Comparison of ENCODE assay signal across 8 cellular contexts in the genomic region with DNA sequence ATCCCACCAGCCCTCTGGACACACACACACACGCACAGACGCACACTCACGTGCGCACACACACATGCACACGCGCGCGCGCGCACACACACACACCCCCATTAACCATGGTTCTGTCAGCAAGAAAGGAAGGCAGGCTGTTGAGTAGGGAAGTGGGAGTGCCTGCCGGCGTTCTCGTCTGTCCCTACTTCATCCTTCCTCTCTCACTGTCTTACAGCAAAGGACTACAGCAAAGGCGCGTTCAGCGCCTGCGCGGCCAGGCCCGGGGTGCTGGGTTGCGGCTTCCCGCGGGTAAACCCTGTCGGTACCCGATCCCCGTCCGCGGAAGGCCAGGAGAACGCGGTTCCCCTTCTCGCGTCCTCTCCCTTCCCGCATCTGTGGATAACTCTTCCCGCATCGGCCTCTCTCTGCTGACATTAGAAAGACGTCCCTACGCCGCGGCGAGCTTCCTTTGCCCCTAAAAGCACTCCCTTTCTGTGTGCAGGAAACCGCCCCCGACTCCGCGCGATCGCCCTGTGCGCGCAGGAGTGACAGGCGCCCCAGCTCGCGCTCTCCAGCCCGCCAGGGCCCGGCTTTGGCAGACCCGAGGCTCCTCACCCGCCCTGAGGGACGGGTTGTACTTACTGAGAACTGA.
DNase-seq lines count a peak whose midpoint lies in the region; ATAC-seq lines count a peak whose summit lies in the region.

No MANE protein-coding gene starts in this region.

- no peak overlapping the region for H2AK5ac ChIP-seq in trophoblast cell (ENCODE audit: low read length)

- H3K4me3 ChIP-seq in HUES6 (ENCODE audit: low read depth, low read length) (peak overlapping the region; percentile 73), trophoblast cell (ENCODE audit: low read depth, low read length) (peak overlapping the region; percentile 66)

- H3K4me1 Mint-ChIP-seq in activated T-cell treated with anti-CD3 and anti-CD28 coated beads, Interleukin-2, amount 50 U/mL, for 72 hours (ENCODE audit: low read depth) = peaks cover 12% of the 10 kb centered on the region

- peak overlapping the region; percentile 49 for H3K9ac ChIP-seq in HUES6 (ENCODE audit: low read length)
- H3K9ac ChIP-seq in trophoblast cell (ENCODE audit: low read length) = no peak overlapping the region

- peak; percentile 82 to 83 for ATAC-seq in activated T-cell treated with anti-CD3 and anti-CD28 coated beads, Interleukin-2, amount 50 U/mL, for 72 hours (replicated peaks in 1 of 2)
- ATAC-seq in Right ventricle myocardium superior (ENCODE audit: poor library complexity) (peak; percentile 83), HG02938 (IDR thresholded peaks at IDR 0.05; ENCODE audit: unreplicated experiment) (no peak)

- H3K27me3 Mint-ChIP-seq in activated T-cell treated with anti-CD3 and anti-CD28 coated beads, Interleukin-2, amount 50 U/mL, for 72 hours (ENCODE audit: low read depth) = peaks cover 59% of the 10 kb centered on the region

- H3K36me3 Mint-ChIP-seq in activated T-cell treated with anti-CD3 and anti-CD28 coated beads, Interleukin-2, amount 50 U/mL, for 72 hours (ENCODE audit: insufficient read depth in 2 of 2) = no peaks in the 10 kb centered on the region

- H3K18ac ChIP-seq in trophoblast cell (ENCODE audit: low read length) = peak overlapping the region; percentile 46

- H2BK120ac ChIP-seq in trophoblast cell (ENCODE audit: insufficient read depth, low read length, poor library complexity) = peak overlapping the region; percentile 5

- H3K27me3 ChIP-seq in HUES6 (ENCODE audit: control insufficient read depth, insufficient read depth, low read length) = peaks cover 47% of the 10 kb centered on the region
- H3K27me3 ChIP-seq in trophoblast cell (ENCODE audit: insufficient read depth, low read length) = peaks cover 4% of the 10 kb centered on the region

- DNase-seq in DMS153 (lab: John Stamatoyannopoulos, UW) = peak; percentile 30
- DNase-seq in activated T-cell treated with anti-CD3 and anti-CD28 coated beads, Interleukin-2, amount 50 U/mL, for 72 hours = peak; percentile 38
- peak; percentile 82 for DNase-seq in Right ventricle myocardium superior
- DNase-seq in trophoblast cell = peak in 1 of 2 donors; percentile 34
- DNase-seq in midbrain (lab: John Stamatoyannopoulos, UW) = no peak
- no peak for DNase-seq in epidermal melanocyte (ENCODE audit: insufficient read length, low spot score)

- no peak overlapping the region for H3K23ac ChIP-seq in trophoblast cell (ENCODE audit: low read length)

- peaks cover 3% of the 10 kb centered on the region for H3K79me2 ChIP-seq in trophoblast cell (ENCODE audit: control insufficient read depth, insufficient read depth, low read length, poor library complexity)

- WGBS in trophoblast cell (ENCODE audit: extremely low coverage, insufficient coverage, insufficient read length) = no CpG with 5 or more reads among the region's 55 CpGs

- H3K27ac ChIP-seq in HUES6 (ENCODE audit: low read depth, low read length) = no peak overlapping the region
- H3K27ac ChIP-seq in trophoblast cell (ENCODE audit: low read depth, low read length) = no peak overlapping the region

- no peak overlapping the region for H3K27ac Mint-ChIP-seq in activated T-cell treated with anti-CD3 and anti-CD28 coated beads, Interleukin-2, amount 50 U/mL, for 72 hours

- no peak overlapping the region for H4K12ac ChIP-seq in trophoblast cell (ENCODE audit: low read depth, low read length)

- peak overlapping the region; percentile 63 for H4K8ac ChIP-seq in trophoblast cell (ENCODE audit: low read depth, low read length)

- peak overlapping the region; percentile 66 for H2AFZ ChIP-seq in trophoblast cell (ENCODE audit: insufficient read depth, low read length, poor library complexity)

- no peaks in the 10 kb centered on the region for H3K9me3 ChIP-seq in HUES6 (ENCODE audit: control insufficient read depth, insufficient read depth, low read depth, low read length)
- peaks cover 3% of the 10 kb centered on the region for H3K9me3 ChIP-seq in trophoblast cell (ENCODE audit: insufficient read depth, low read depth, low read length)

- H2BK5ac ChIP-seq in trophoblast cell (ENCODE audit: low read depth, low read length, poor library complexity) = no peak overlapping the region

- H3K36me3 ChIP-seq in HUES6 (ENCODE audit: control insufficient read depth, insufficient read depth, low read length) = no peaks in the 10 kb centered on the region
- no peaks in the 10 kb centered on the region for H3K36me3 ChIP-seq in trophoblast cell (ENCODE audit: control insufficient read depth in 1 of 2, insufficient read depth in 2 of 2, low read length in 2 of 2)

- peak overlapping the region; percentile 82 to 90 for H3K4me3 Mint-ChIP-seq in activated T-cell treated with anti-CD3 and anti-CD28 coated beads, Interleukin-2, amount 50 U/mL, for 72 hours

- H3K14ac ChIP-seq in trophoblast cell (ENCODE audit: low read length) = peak overlapping the region; percentile 30

- H3K4me1 ChIP-seq in HUES6 (ENCODE audit: control insufficient read depth, insufficient read depth, low read length) = no peaks in the 10 kb centered on the region; the same call in 1 of the 2 replicates
- peaks cover 5 to 8% of the 10 kb centered on the region in 2 experiments for H3K4me1 ChIP-seq in trophoblast cell (ENCODE audit: control insufficient read depth in 1 of 2, insufficient read depth in 2 of 2, low read length in 2 of 2)

- H3K9me3 Mint-ChIP-seq in activated T-cell treated with anti-CD3 and anti-CD28 coated beads, Interleukin-2, amount 50 U/mL, for 72 hours = no peaks in the 10 kb centered on the region

- H3K4ac ChIP-seq in trophoblast cell (ENCODE audit: low read depth, low read length) = no peak overlapping the region

- intact Hi-C loops in Right ventricle myocardium superior (cut with DNase I) = no loop called here

- peak overlapping the region; percentile 37 for H2BK12ac ChIP-seq in trophoblast cell (ENCODE audit: low read length)

- H4K91ac ChIP-seq in trophoblast cell (ENCODE audit: low read depth, low read length) = no peak overlapping the region

- peaks cover 3% of the 10 kb centered on the region for H3K79me1 ChIP-seq in trophoblast cell (ENCODE audit: low read length)

- peak overlapping the region; percentile 89 for H3K4me2 ChIP-seq in trophoblast cell (ENCODE audit: low read length)

Comparison
In these comparisons a context has a peak if more than half of its experiments do, and no peak if none do; other contexts are left out.
1. DNase-seq: peak in DMS153 (single experiment), activated T-cell treated with anti-CD3 and anti-CD28 coated beads, Interleukin-2, amount 50 U/mL, for 72 hours (2 of 2) and Right ventricle myocardium superior (single experiment); none in midbrain (single experiment) and epidermal melanocyte (single experiment).